In genomic region chr19:461664-462551, GRCh38 we compare ENCODE assay signal across 6 cellular contexts. TPM values are rescaled to one million over a fixed set of nuclear protein-coding genes. Genes with fewer than 3 reads are reported as not detected.
DNase-seq lines count a peak whose midpoint lies in the region; ATAC-seq and TF ChIP-seq lines count a peak whose summit lies in the region.

No MANE protein-coding gene starts in this region.

- H3K4me1 ChIP-seq in Caco-2: no peaks in the 10 kb centered on the region

- no TSS peak for BruUV-seq in Caco-2 (replicated peaks; lab: Mats Ljungman, UMichigan)

- no peaks in the 10 kb centered on the region for H3K36me3 Mint-ChIP-seq in Caco-2 (ENCODE audit: insufficient read depth, unreplicated experiment)
- peaks cover 5% of the 10 kb centered on the region for H3K36me3 Mint-ChIP-seq in type B pancreatic cell

- CTCF ChIA-PET in Caco-2 (lab: Charles Lee): no interaction called here

- H3K4me3 Mint-ChIP-seq in Caco-2 (ENCODE audit: unreplicated experiment) (peak overlapping the region; percentile 75), type B pancreatic cell (peak overlapping the region; percentile 88)

- DNase-seq in Caco-2 (peak in 1 of 2 experiments; percentile 35), OCI-M1 (lab: John Stamatoyannopoulos, UW) (peak; percentile 1), type B pancreatic cell (ENCODE audit: extremely low spot score, unreplicated experiment) (no peak)

- H3K4me3 ChIP-seq in Caco-2 (ENCODE audit: low read depth, low read length) (peak overlapping the region; percentile 31), iPS-11a (ENCODE audit: low read depth, low read length) (peak overlapping the region; percentile 43)

- no peaks in the 10 kb centered on the region for H3K4me1 Mint-ChIP-seq in Caco-2 (ENCODE audit: low read depth, unreplicated experiment)
- no peaks in the 10 kb centered on the region for H3K4me1 Mint-ChIP-seq in type B pancreatic cell (ENCODE audit: unreplicated experiment)

- H3K9me3 Mint-ChIP-seq in Caco-2 (ENCODE audit: unreplicated experiment) (peaks cover 16% of the 10 kb centered on the region), type B pancreatic cell (no peaks in the 10 kb centered on the region)

- H3K27me3 Mint-ChIP-seq in Caco-2 (ENCODE audit: insufficient read depth, unreplicated experiment) (no peaks in the 10 kb centered on the region), type B pancreatic cell (peaks cover 8% of the 10 kb centered on the region)

- no peak for ATAC-seq in GM21528 (IDR thresholded peaks at IDR 0.05; ENCODE audit: low FRiP score, unreplicated experiment)
- ATAC-seq in HG03457 (IDR thresholded peaks at IDR 0.05; ENCODE audit: unreplicated experiment): no peak

- intact Hi-C loops in Caco-2 (cut with micrococcal nuclease; ENCODE audit: unreplicated experiment): no loop called here

- POLR2A ChIA-PET in Caco-2 (lab: Charles Lee): no interaction called here

- no peaks in the 10 kb centered on the region for H3K27me3 ChIP-seq in Caco-2 (replicated peaks; ENCODE audit: control insufficient read depth, insufficient read depth, low read length)

- no peaks in the 10 kb centered on the region for H3K36me3 ChIP-seq in Caco-2 (ENCODE audit: control insufficient read depth, insufficient read depth, low read length)

- H3K27ac Mint-ChIP-seq in Caco-2 (ENCODE audit: unreplicated experiment) (peak overlapping the region; percentile 32), type B pancreatic cell (peak overlapping the region; percentile 81)

- no peak for TF ChIP-seq CTCF in Caco-2 (IDR thresholded peaks at IDR 0.05; ENCODE audit: insufficient read depth in 1 of 2, low read depth in 1 of 2, low read length in 1 of 2, severe bottlenecking in 1 of 2, unreplicated experiment in 1 of 2)
- TF ChIP-seq CTCF in type B pancreatic cell (conservative IDR thresholded peaks at IDR 0.05): no peak

- no peaks in the 10 kb centered on the region for H3K9me3 ChIP-seq in Caco-2

RNA-seq across cellular contexts. Expression of gene SHC2, which starts 1.1 kb away (rescaled TPM):
- total RNA-seq in Caco-2 (2022) (1.3 and 2.4 TPM in 2 replicates), type B pancreatic cell (ENCODE audit: low replicate concordance) (35.4 and 40.5 TPM in 2 replicates)

RNA-seq across cellular contexts. Expression of gene MADCAM1, which starts 34.4 kb away (rescaled TPM):
- 0.73 and 1.3 TPM in 2 replicates for total RNA-seq in Caco-2 (2022)
- 0.74 and 2.7 TPM in 2 replicates for total RNA-seq in type B pancreatic cell (ENCODE audit: low replicate concordance)

RNA-seq across cellular contexts. Expression of gene TPGS1, which starts 45.4 kb away (rescaled TPM):
- total RNA-seq in Caco-2 (2022) (11.5 and 14.9 TPM in 2 replicates), type B pancreatic cell (ENCODE audit: low replicate concordance) (18.0 and 26.1 TPM in 2 replicates)

RNA-seq across cellular contexts. Expression of gene C2CD4C, which starts 53.0 kb away (rescaled TPM):
- total RNA-seq in Caco-2 (2022) (0.16 and 0.43 TPM in 2 replicates), type B pancreatic cell (ENCODE audit: low replicate concordance) (6.0 and 7.2 TPM in 2 replicates)

Comparison
In these comparisons a context has a peak if more than half of its experiments do, and no peak if none do; other contexts are left out.
1. RNA of gene SHC2, which starts 1.1 kb away (total RNA-seq): 35.4 to 40.5 TPM in type B pancreatic cell; 1.3 to 2.4 TPM in Caco-2; every median in the first group is over 10 times any median in the second.